Comparison of ENCODE assay signal across 1 cellular context in the genomic region with DNA sequence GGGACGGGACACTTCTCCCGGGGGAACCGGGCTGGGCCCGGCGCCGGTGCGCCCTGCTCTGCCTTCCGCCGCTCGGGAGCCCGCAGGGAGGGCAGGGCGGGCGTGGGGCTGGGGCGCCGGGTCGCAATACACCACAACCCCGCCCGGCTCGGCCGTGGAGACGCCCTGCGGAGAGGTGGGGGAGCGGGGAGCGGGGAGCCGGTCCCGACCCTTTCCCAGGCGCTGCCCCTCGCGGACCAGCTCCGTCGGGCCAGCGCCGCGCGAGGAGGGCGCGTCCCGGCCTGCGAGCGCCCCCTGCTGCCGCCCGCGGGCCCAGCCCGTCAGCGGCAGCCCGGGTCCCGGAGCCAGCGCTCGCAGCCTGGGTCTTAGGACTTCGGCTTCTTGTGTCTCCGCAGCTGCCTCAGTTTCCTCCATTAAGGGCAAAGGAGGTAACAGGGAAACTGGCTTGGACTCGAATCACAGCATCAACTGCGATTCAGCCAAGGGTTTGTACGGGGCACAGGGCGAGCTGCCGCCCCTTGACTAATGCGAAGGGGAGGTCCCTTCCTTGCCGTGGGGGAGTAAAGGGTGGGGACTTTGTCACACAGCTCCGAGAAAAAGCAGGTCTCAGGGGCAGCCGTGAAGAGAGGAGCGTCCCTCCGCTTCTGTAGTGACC.
TF ChIP-seq lines count a peak whose summit lies in the region.

No MANE protein-coding gene starts in this region.

TF ChIP-seq in HepG2, 621 proteins besides CTCF, POLR2A, EP300 and RAD21 (continued from another document and continues in another):
- TF ChIP-seq, protein P1, sequence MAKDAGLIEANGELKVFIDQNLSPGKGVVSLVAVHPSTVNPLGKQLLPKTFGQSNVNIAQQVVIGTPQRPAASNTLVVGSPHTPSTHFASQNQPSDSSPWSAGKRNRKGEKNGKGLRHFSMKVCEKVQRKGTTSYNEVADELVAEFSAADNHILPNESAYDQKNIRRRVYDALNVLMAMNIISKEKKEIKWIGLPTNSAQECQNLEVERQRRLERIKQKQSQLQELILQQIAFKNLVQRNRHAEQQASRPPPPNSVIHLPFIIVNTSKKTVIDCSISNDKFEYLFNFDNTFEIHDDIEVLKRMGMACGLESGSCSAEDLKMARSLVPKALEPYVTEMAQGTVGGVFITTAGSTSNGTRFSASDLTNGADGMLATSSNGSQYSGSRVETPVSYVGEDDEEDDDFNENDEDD (CRISPR knock-in tag; IDR thresholded peaks at IDR 0.05; ENCODE audit: borderline replicate concordance) = 0 out of 2 replicates have a peak, but pooled peaks have one; percentile 40
- TF ChIP-seq GRHL1 (CRISPR knock-in tag; conservative IDR thresholded peaks at IDR 0.05) (no peak), BRCA1 (CRISPR knock-in tag; IDR thresholded peaks at IDR 0.05) (no peak), ZC3H13 (CRISPR knock-in tag; IDR thresholded peaks at IDR 0.05) (no peak), ZNF44 (CRISPR knock-in tag; IDR thresholded peaks at IDR 0.05) (no peak), ZNF605 (CRISPR knock-in tag; IDR thresholded peaks at IDR 0.05) (no peak), EED (CRISPR knock-in tag; IDR thresholded peaks at IDR 0.05) (0 out of 2 replicates have a peak, but pooled peaks have one; percentile 17), SMAD9 (CRISPR knock-in tag; IDR thresholded peaks at IDR 0.05) (no peak), ELF4 (CRISPR knock-in tag; IDR thresholded peaks at IDR 0.05; ENCODE audit: borderline replicate concordance) (no peak), ARNT (IDR thresholded peaks at IDR 0.05) (no peak), ZFP36L1 (CRISPR knock-in tag; IDR thresholded peaks at IDR 0.05) (no peak), ERF (CRISPR knock-in tag; IDR thresholded peaks at IDR 0.05) (no peak), ZSCAN21 (CRISPR knock-in tag; IDR thresholded peaks at IDR 0.05; ENCODE audit: borderline replicate concordance) (peak; percentile 68; the same call in 1 of the 2 replicates), ZNF354B (CRISPR knock-in tag; IDR thresholded peaks at IDR 0.05) (no peak), KAT2B (IDR thresholded peaks at IDR 0.05; ENCODE audit: borderline replicate concordance, low read depth, low read length) (no peak), RBM22 (optimal IDR thresholded peaks at IDR 0.05; ENCODE audit: low read length) (no peak), ZNF234 (CRISPR knock-in tag; conservative IDR thresholded peaks at IDR 0.05) (0 out of 2 replicates have a peak, but pooled peaks have one; percentile 48), PRMT3 (CRISPR knock-in tag; IDR thresholded peaks at IDR 0.05; ENCODE audit: borderline replicate concordance, low read depth) (no peak), ATRX (CRISPR knock-in tag; IDR thresholded peaks at IDR 0.05; ENCODE audit: borderline replicate concordance) (no peak), ETV6 (CRISPR knock-in tag; conservative IDR thresholded peaks at IDR 0.05) (no peak), KLF13 (CRISPR knock-in tag; IDR thresholded peaks at IDR 0.05) (no peak), ZNF430 (CRISPR knock-in tag; IDR thresholded peaks at IDR 0.05) (no peak), ARNTL (CRISPR knock-in tag; IDR thresholded peaks at IDR 0.05) (no peak), RXRB (CRISPR knock-in tag; IDR thresholded peaks at IDR 0.05; ENCODE audit: borderline replicate concordance) (no peak), ZNF775 (CRISPR knock-in tag; IDR thresholded peaks at IDR 0.05; ENCODE audit: borderline replicate concordance) (no peak), PLRG1 (conservative IDR thresholded peaks at IDR 0.05) (no peak), GATAD1 (CRISPR knock-in tag; IDR thresholded peaks at IDR 0.05) (no peak), CENPBD1 (CRISPR knock-in tag; IDR thresholded peaks at IDR 0.05; ENCODE audit: borderline replicate concordance, low read depth) (no peak), PAX8 (CRISPR knock-in tag; IDR thresholded peaks at IDR 0.05; ENCODE audit: borderline replicate concordance) (0 out of 2 replicates have a peak, but pooled peaks have one; percentile 40), BORCS8-MEF2B (CRISPR knock-in tag; IDR thresholded peaks at IDR 0.05) (no peak), YY1 (IDR thresholded peaks at IDR 0.05; ENCODE audit: insufficient read depth, insufficient replicate concordance, low read depth, low read length) (peak; percentile 73), ZNF274 (CRISPR knock-in tag; IDR thresholded peaks at IDR 0.05) (no peak; the same call in 1 of the 2 replicates), ZNF746 (CRISPR knock-in tag; IDR thresholded peaks at IDR 0.05) (0 out of 2 replicates have a peak, but pooled peaks have one; percentile 22), IRF2 (CRISPR knock-in tag; IDR thresholded peaks at IDR 0.05) (0 out of 2 replicates have a peak, but pooled peaks have one; percentile 13), SKIL (CRISPR knock-in tag; IDR thresholded peaks at IDR 0.05; ENCODE audit: borderline replicate concordance) (no peak), SRSF9 (IDR thresholded peaks at IDR 0.05; ENCODE audit: borderline replicate concordance, insufficient read depth, low read depth, low read length, poor library complexity, severe bottlenecking) (no peak), ZNF550 (CRISPR knock-in tag; IDR thresholded peaks at IDR 0.05; ENCODE audit: borderline replicate concordance) (no peak), ZNF761 (CRISPR knock-in tag; conservative IDR thresholded peaks at IDR 0.05) (0 out of 2 replicates have a peak, but pooled peaks have one; percentile 44), ZEB1 (IDR thresholded peaks at IDR 0.05; ENCODE audit: insufficient replicate concordance, low read depth) (no peak), ZKSCAN8 (CRISPR knock-in tag; IDR thresholded peaks at IDR 0.05; ENCODE audit: borderline replicate concordance) (no peak), SETDB1 (CRISPR knock-in tag; IDR thresholded peaks at IDR 0.05; ENCODE audit: borderline replicate concordance) (no peak), DNMT1 (CRISPR knock-in tag; IDR thresholded peaks at IDR 0.05) (0 out of 2 replicates have a peak, but pooled peaks have one; percentile 55), SMARCC2 (IDR thresholded peaks at IDR 0.05) (no peak), FUBP1 (CRISPR knock-in tag; IDR thresholded peaks at IDR 0.05; ENCODE audit: borderline replicate concordance) (0 out of 2 replicates have a peak, but pooled peaks have one; percentile 42), XRCC5 (optimal IDR thresholded peaks at IDR 0.05; ENCODE audit: low read length) (peak; percentile 43), HINFP (CRISPR knock-in tag; IDR thresholded peaks at IDR 0.05; ENCODE audit: low read depth) (peak; percentile 85)
- TF ChIP-seq, protein P2, sequence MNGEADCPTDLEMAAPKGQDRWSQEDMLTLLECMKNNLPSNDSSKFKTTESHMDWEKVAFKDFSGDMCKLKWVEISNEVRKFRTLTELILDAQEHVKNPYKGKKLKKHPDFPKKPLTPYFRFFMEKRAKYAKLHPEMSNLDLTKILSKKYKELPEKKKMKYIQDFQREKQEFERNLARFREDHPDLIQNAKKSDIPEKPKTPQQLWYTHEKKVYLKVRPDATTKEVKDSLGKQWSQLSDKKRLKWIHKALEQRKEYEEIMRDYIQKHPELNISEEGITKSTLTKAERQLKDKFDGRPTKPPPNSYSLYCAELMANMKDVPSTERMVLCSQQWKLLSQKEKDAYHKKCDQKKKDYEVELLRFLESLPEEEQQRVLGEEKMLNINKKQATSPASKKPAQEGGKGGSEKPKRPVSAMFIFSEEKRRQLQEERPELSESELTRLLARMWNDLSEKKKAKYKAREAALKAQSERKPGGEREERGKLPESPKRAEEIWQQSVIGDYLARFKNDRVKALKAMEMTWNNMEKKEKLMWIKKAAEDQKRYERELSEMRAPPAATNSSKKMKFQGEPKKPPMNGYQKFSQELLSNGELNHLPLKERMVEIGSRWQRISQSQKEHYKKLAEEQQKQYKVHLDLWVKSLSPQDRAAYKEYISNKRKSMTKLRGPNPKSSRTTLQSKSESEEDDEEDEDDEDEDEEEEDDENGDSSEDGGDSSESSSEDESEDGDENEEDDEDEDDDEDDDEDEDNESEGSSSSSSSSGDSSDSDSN (CRISPR knock-in tag; IDR thresholded peaks at IDR 0.05) = 0 out of 2 replicates have a peak, but pooled peaks have one; percentile 49
- TF ChIP-seq, protein P3, sequence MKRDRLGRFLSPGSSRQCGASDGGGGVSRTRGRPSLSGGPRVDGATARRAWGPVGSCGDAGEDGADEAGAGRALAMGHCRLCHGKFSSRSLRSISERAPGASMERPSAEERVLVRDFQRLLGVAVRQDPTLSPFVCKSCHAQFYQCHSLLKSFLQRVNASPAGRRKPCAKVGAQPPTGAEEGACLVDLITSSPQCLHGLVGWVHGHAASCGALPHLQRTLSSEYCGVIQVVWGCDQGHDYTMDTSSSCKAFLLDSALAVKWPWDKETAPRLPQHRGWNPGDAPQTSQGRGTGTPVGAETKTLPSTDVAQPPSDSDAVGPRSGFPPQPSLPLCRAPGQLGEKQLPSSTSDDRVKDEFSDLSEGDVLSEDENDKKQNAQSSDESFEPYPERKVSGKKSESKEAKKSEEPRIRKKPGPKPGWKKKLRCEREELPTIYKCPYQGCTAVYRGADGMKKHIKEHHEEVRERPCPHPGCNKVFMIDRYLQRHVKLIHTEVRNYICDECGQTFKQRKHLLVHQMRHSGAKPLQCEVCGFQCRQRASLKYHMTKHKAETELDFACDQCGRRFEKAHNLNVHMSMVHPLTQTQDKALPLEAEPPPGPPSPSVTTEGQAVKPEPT (CRISPR knock-in tag; IDR thresholded peaks at IDR 0.05; ENCODE audit: low read depth) = 0 out of 2 replicates have a peak, but pooled peaks have one; percentile 39
- TF ChIP-seq, protein P4, sequence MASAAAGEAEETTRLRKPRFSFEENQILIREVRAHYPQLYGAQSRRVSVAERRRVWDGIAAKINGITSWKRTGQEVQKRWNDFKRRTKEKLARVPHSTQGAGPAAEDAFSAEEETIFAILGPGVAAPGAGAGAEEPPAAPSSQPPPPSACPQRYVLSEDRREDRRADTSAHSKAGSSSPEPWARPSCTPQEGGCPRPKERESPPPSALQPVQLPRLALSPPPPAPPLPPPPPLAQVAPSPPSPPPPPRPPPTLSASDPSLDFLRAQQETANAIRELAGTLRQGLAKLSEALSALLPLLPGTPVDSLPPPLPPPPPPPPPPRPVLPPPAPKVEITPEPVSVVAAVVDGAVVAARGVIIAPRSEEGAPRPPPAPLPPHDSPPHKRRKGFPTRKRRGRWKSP (CRISPR knock-in tag; IDR thresholded peaks at IDR 0.05) = no peak
- TF ChIP-seq, protein P5, sequence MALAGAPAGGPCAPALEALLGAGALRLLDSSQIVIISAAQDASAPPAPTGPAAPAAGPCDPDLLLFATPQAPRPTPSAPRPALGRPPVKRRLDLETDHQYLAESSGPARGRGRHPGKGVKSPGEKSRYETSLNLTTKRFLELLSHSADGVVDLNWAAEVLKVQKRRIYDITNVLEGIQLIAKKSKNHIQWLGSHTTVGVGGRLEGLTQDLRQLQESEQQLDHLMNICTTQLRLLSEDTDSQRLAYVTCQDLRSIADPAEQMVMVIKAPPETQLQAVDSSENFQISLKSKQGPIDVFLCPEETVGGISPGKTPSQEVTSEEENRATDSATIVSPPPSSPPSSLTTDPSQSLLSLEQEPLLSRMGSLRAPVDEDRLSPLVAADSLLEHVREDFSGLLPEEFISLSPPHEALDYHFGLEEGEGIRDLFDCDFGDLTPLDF (CRISPR knock-in tag; IDR thresholded peaks at IDR 0.05) = no peak
